In the genomic region with DNA sequence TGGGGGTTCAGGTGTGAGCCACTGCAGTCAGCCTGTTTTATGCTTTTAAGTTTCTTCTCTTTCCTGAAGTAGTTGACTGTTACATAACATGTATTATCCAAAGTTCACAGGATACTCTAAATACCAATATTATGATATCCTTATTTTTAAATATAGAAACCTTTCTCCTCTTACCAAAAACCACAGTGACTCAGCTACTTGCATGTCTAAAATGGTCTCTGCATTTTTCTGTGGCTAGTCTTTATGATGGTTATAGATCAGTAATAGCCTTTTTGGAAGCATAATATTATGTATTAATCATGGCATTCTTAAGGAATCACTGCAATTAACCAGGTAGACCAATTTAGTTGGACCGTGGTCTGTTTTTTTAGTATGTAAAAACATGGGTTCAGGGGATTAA, we compare ENCODE assay signal across 12 cellular contexts.
DNase-seq lines count a peak whose midpoint lies in the region; ATAC-seq, FAIRE-seq and TF ChIP-seq lines count a peak whose summit lies in the region.
"Had no signal": no experiment of that assay in that cellular context is flagged by ENCODE, and none has a peak within 500 bp of the region (broad histone marks: within the 10 kb centered on the region; RNA-seq: fewer than 3 reads in every experiment).

No MANE protein-coding gene starts in this region.

- H3K9me3 ChIP-seq in thoracic aorta: no peaks in the 10 kb centered on the region

- no peak for FAIRE-seq in RCC 7860 (lab: Jason Lieb, UNC)

- DNase-seq in HCEC 1CT: peak; percentile 91
- peak; percentile 87 for DNase-seq in RCC 7860 (ENCODE audit: low spot score)
- DNase-seq in epithelial cell of prostate (ENCODE audit: low read depth, low spot score): peak; percentile 68
- no peak for DNase-seq in thoracic aorta (ENCODE audit: low spot score)
- no peak for DNase-seq in cerebellar nuclear complex (lab: John Stamatoyannopoulos, UW)
- DNase-seq in dermis blood vessel endothelial cell: no peak
- no peak for DNase-seq in activated CD8-positive, alpha-beta memory T cell treated with anti-CD3 and anti-CD28 coated beads for 24 hours
- DNase-seq: activated CD4-positive, CD25-positive, alpha-beta regulatory T cell; endodermal cell; Karpas-422; left colon had no signal

- H3K27ac ChIP-seq in epithelial cell of prostate (peak overlapping the region; percentile 54), thoracic aorta (peak overlapping the region; percentile 2 to 75)

- ATAC-seq in thoracic aorta (ENCODE audit: insufficient number of reproducible peaks, low FRiP score, low read depth) (peak; percentile 71), HG02852 (IDR thresholded peaks at IDR 0.05; ENCODE audit: unreplicated experiment) (no peak)
- ATAC-seq: left colon had no signal

- H3K27me3 ChIP-seq in thoracic aorta (replicated peaks; ENCODE audit: insufficient read depth): no peaks in the 10 kb centered on the region

- H3K4me1 ChIP-seq in thoracic aorta (ENCODE audit: control insufficient read depth in 1 of 2, low read depth in 2 of 2): peaks cover 5 to 15% of the 10 kb centered on the region in 2 donors

- no peak overlapping the region for H3K4me3 ChIP-seq in thoracic aorta

- no peak for TF ChIP-seq CTCF in thoracic aorta (IDR thresholded peaks at IDR 0.05)

- no peaks in the 10 kb centered on the region for H3K36me3 ChIP-seq in thoracic aorta

Comparison
In these comparisons a context has a peak if more than half of its experiments do, and no peak if none do; other contexts are left out.
1. DNase-seq: peak in HCEC 1CT (single experiment), RCC 7860 (single experiment) and epithelial cell of prostate (single experiment); none in thoracic aorta (single experiment), cerebellar nuclear complex (0 of 2), dermis blood vessel endothelial cell (single experiment) and activated CD8-positive, alpha-beta memory T cell treated with anti-CD3 and anti-CD28 coated beads for 24 hours (single experiment).